In the genomic region with DNA sequence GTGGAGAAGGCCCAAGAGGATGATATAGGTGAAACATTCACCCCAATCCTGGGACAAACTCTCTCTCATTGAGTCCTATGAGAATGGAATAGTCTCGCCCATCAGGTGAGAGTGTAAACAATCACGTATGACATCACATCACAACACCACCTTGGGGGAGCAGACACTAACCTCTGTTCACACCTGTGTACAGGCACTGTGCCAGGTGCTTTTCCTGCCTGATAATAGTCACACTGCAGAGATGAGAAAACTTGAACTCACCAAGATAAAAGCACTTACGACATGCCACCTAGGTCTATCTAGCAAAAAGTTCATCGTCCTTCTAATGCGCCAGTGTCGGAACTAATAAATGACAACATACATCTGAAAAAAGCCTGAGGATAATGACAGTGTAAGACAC, we compare ENCODE assay signal across 9 cellular contexts.
DNase-seq lines count a peak whose midpoint lies in the region; ATAC-seq and TF ChIP-seq lines count a peak whose summit lies in the region.
"Had no signal": no experiment of that assay in that cellular context is flagged by ENCODE, and none has a peak within 500 bp of the region (broad histone marks: within the 10 kb centered on the region; RNA-seq: fewer than 3 reads in every experiment).

No MANE protein-coding gene starts in this region.

- H3K27ac ChIP-seq in stomach, result peak overlapping the region; percentile 72 to 90 (median 81)

- H3K4me1 ChIP-seq in stomach, result peaks cover 62 to 86% (median 71%) of the 10 kb centered on the region in 4 donors

- ATAC-seq in GM18868 (IDR thresholded peaks at IDR 0.05; ENCODE audit: unreplicated experiment), result no peak

- H3K9me3 ChIP-seq in stomach, result no peaks in the 10 kb centered on the region

- H3K36me3 ChIP-seq in stomach, result peaks cover 0 to 10% (median 0%) of the 10 kb centered on the region in 4 donors

- 59 to 71% (median 67%) methylated on average over 6 of the region's 6 CpGs for WGBS in stomach, 5 donors

- intact Hi-C loops in stomach (cut with DNase I; ENCODE audit: low total_unique reads), result no loop called here

- H3K4me3 ChIP-seq in stomach, result no peak overlapping the region

- no peaks in the 10 kb centered on the region for H3K27me3 ChIP-seq in stomach

- TF ChIP-seq POLR2A in stomach (IDR thresholded peaks at IDR 0.05), result no peak

- no peak for TF ChIP-seq CTCF in stomach (IDR thresholded peaks at IDR 0.05)

- TF ChIP-seq EP300 in stomach (IDR thresholded peaks at IDR 0.05), result no peak

- DNase-seq in activated effector memory CD4-positive, alpha-beta T cell treated with anti-CD3 and anti-CD28 coated beads, Interleukin-2, amount 50 U/mL, for 16 hours, result peak; percentile 85
- DNase-seq in activated effector memory CD4-positive, alpha-beta T cell treated with Interleukin-2 at 50 U/mL for 16 hours, result no peak
- DNase-seq in activated CD4-positive, alpha-beta T cell treated with anti-CD3 and anti-CD28 coated beads for 4 hours, result peak; percentile 63 to 66
- peak; percentile 86 for DNase-seq in effector CD4-positive, alpha-beta T cell
- DNase-seq in stomach (peak; percentile 73), NCI-H774 (lab: John Stamatoyannopoulos, UW) (no peak), pons (ENCODE audit: low spot score) (no peak)
- DNase-seq: posterior cingulate gyrus had no signal

Comparison
In these comparisons a context has a peak if more than half of its experiments do, and no peak if none do; other contexts are left out.
1. DNase-seq: peak in activated effector memory CD4-positive, alpha-beta T cell treated with anti-CD3 and anti-CD28 coated beads, Interleukin-2, amount 50 U/mL, for 16 hours (single experiment), activated CD4-positive, alpha-beta T cell treated with anti-CD3 and anti-CD28 coated beads for 4 hours (2 of 2), effector CD4-positive, alpha-beta T cell (single experiment) and stomach (single experiment); none in activated effector memory CD4-positive, alpha-beta T cell treated with Interleukin-2 at 50 U/mL for 16 hours (single experiment), NCI-H774 (single experiment) and pons (single experiment).